In the genomic region with DNA sequence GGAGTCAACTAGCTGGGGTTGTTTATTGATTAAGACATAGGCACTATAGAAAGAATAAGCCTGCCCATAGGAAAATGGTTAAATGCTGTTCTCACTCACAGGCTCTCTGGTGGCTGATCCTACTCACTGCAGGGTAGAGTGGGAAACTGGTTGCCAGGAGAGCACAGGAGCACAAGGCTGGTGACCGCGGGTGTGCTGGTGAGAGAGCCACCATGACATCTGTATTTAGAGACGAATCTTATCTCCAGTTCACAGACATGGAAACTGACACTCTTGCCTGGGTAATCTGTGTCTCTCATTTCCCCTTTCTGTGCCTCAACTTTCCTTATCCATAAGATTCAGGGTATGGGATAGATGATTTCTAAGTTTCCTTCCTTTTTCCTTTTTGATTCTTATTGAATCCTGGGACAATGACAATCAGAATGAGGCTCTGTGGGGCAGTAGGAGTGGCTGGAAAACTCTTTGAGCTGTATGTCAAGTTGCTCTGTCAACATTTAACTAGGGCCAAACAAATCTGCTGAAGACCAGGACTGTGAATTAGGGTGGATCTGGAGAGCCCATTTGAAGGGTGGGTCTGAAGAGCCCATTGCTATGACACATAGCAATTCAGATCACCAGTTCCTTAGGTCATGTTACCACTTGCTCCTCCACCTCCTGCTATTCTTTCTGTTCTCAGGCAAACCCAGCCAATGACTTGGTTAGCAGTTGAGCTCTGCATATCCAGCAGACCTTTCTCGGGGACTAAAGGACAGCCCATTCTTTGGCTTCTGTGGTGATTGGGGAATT, we compare ENCODE assay signal across 11 cellular contexts.
DNase-seq lines count a peak whose midpoint lies in the region; ATAC-seq and TF ChIP-seq lines count a peak whose summit lies in the region.
"Had no signal": no experiment of that assay in that cellular context is flagged by ENCODE, and none has a peak within 500 bp of the region (broad histone marks: within the 10 kb centered on the region; RNA-seq: fewer than 3 reads in every experiment).

No MANE protein-coding gene starts in this region.

- 0 out of 2 replicates have a peak overlapping the region, but pooled peaks have one; percentile 1 for H3K18ac ChIP-seq in IMR-90 (ENCODE audit: low read depth, low read length)

- H3K27ac ChIP-seq in IMR-90 (ENCODE audit: insufficient read depth, low read length) (no peak overlapping the region), WERI-Rb-1 (no peak overlapping the region)
- H3K27ac ChIP-seq: KMS-11 had no signal

- peaks cover 4% of the 10 kb centered on the region for H3K4me1 ChIP-seq in IMR-90 (ENCODE audit: control insufficient read depth, insufficient read depth, low read length)

- BruUV-seq in Calu3 (replicated peaks; lab: Mats Ljungman, UMichigan): no TSS peak
- BruUV-seq in IMR-90 (replicated peaks; lab: Mats Ljungman, UMichigan): no TSS peak

- H2BK120ac ChIP-seq in IMR-90 (ENCODE audit: low read depth, low read length): no peak overlapping the region

- H2BK5ac ChIP-seq in IMR-90 (ENCODE audit: low read depth, low read length, poor library complexity, severe bottlenecking): no peak overlapping the region

- no peak overlapping the region for H2AK9ac ChIP-seq in IMR-90 (replicated peaks; ENCODE audit: low read depth, low read length, poor library complexity)

- H3K27me3 Mint-ChIP-seq in Calu3 (ENCODE audit: unreplicated experiment): no peaks in the 10 kb centered on the region
- no peaks in the 10 kb centered on the region for H3K27me3 Mint-ChIP-seq in activated naive CD4-positive, alpha-beta T cell treated with anti-CD3 and anti-CD28 coated beads for 36 hours (ENCODE audit: low read depth)
- H3K27me3 Mint-ChIP-seq in stimulated activated memory B cell treated with anti-CD40 and anti-IgM and Interleukin-4, amounts not matched to agents 10 μg/mL and 1 μg/mL and 100 μg/mL, for 72 hours: no peaks in the 10 kb centered on the region

- H4K5ac ChIP-seq in IMR-90 (ENCODE audit: low read depth, low read length): no peak overlapping the region; the same call in 1 of the 2 replicates

- dilution Hi-C loops in IMR-90 (cut with HindIII; ENCODE audit: low sequenced_read_pairs, unreplicated experiment): no loop called here

- no peaks in the 10 kb centered on the region for H3K36me3 ChIP-seq in IMR-90 (ENCODE audit: control insufficient read depth, insufficient read depth, low read length)
- no peaks in the 10 kb centered on the region for H3K36me3 ChIP-seq in WERI-Rb-1
- H3K36me3 ChIP-seq: upper lobe of left lung had no signal

- H2AK5ac ChIP-seq in IMR-90 (ENCODE audit: low read depth, low read length): 0 out of 2 replicates have a peak overlapping the region, but pooled peaks have one; percentile 10

- TF ChIP-seq CTCF in Calu3 (IDR thresholded peaks at IDR 0.05; ENCODE audit: unreplicated experiment): no peak
- TF ChIP-seq CTCF in IMR-90 (conservative IDR thresholded peaks at IDR 0.05; ENCODE audit: low read depth, low read length): 0 out of 2 replicates have a peak, but pooled peaks have one; percentile 3
- peak; percentile 61 for TF ChIP-seq CTCF in WERI-Rb-1 (IDR thresholded peaks at IDR 0.05; ENCODE audit: low read depth, low read length)

- H3K36me3 Mint-ChIP-seq in Calu3 (ENCODE audit: insufficient read depth, unreplicated experiment): peaks cover 7% of the 10 kb centered on the region
- H3K36me3 Mint-ChIP-seq in activated naive CD4-positive, alpha-beta T cell treated with anti-CD3 and anti-CD28 coated beads for 36 hours (ENCODE audit: low read depth): no peaks in the 10 kb centered on the region
- H3K36me3 Mint-ChIP-seq in stimulated activated memory B cell treated with anti-CD40 and anti-IgM and Interleukin-4, amounts not matched to agents 10 μg/mL and 1 μg/mL and 100 μg/mL, for 72 hours: no peaks in the 10 kb centered on the region

- no peaks in the 10 kb centered on the region for H3K9me1 ChIP-seq in IMR-90 (ENCODE audit: insufficient read depth, low read length)

- 93% methylated on average over 2 of the region's 4 CpGs; no CpG with 5 or more reads in 1 of the 2 experiments for WGBS in IMR-90 (ENCODE audit: extremely low coverage in 2 of 2, insufficient read length in 1 of 2), 2 experiments

- no peak overlapping the region for H3K23ac ChIP-seq in IMR-90 (ENCODE audit: low read depth, low read length)

- H3K27ac Mint-ChIP-seq in Calu3 (ENCODE audit: unreplicated experiment): no peak overlapping the region
- no peak overlapping the region for H3K27ac Mint-ChIP-seq in activated naive CD4-positive, alpha-beta T cell treated with anti-CD3 and anti-CD28 coated beads for 36 hours
- H3K27ac Mint-ChIP-seq in stimulated activated memory B cell treated with anti-CD40 and anti-IgM and Interleukin-4, amounts not matched to agents 10 μg/mL and 1 μg/mL and 100 μg/mL, for 72 hours: no peak overlapping the region

- in situ Hi-C loops in IMR-90 (cut with MboI; ENCODE audit: low sequenced_read_pairs): no loop called here

- H3K9me3 Mint-ChIP-seq in Calu3 (ENCODE audit: low read depth, unreplicated experiment): no peaks in the 10 kb centered on the region
- no peaks in the 10 kb centered on the region for H3K9me3 Mint-ChIP-seq in activated naive CD4-positive, alpha-beta T cell treated with anti-CD3 and anti-CD28 coated beads for 36 hours
- peaks cover 3% of the 10 kb centered on the region for H3K9me3 Mint-ChIP-seq in stimulated activated memory B cell treated with anti-CD40 and anti-IgM and Interleukin-4, amounts not matched to agents 10 μg/mL and 1 μg/mL and 100 μg/mL, for 72 hours

- ATAC-seq in IMR-90 (ENCODE audit: low read depth) (no peak), HG03039 (IDR thresholded peaks at IDR 0.05; ENCODE audit: unreplicated experiment) (no peak), HG03095 (IDR thresholded peaks at IDR 0.05; ENCODE audit: unreplicated experiment) (no peak)
- no peak for ATAC-seq in stimulated activated memory B cell treated with anti-CD40 and anti-IgM and Interleukin-4, amounts not matched to agents 10 μg/mL and 1 μg/mL and 100 μg/mL, for 72 hours

- POLR2A ChIA-PET in IMR-90 (lab: Charles Lee; ENCODE audit: unreplicated experiment): no interaction called here

- no peak overlapping the region for H3K9ac ChIP-seq in IMR-90 (ENCODE audit: low read depth, low read length)
- H3K9ac ChIP-seq: KMS-11 had no signal

- H3K4me2 ChIP-seq in IMR-90 (ENCODE audit: low read depth, low read length): no peak overlapping the region
- H3K4me2 ChIP-seq: KMS-11 had no signal

- H3K4me3 Mint-ChIP-seq in Calu3 (ENCODE audit: low read depth, unreplicated experiment): no peak overlapping the region
- no peak overlapping the region for H3K4me3 Mint-ChIP-seq in activated naive CD4-positive, alpha-beta T cell treated with anti-CD3 and anti-CD28 coated beads for 36 hours
- no peak overlapping the region for H3K4me3 Mint-ChIP-seq in stimulated activated memory B cell treated with anti-CD40 and anti-IgM and Interleukin-4, amounts not matched to agents 10 μg/mL and 1 μg/mL and 100 μg/mL, for 72 hours

- no peak overlapping the region for H3K4me3 ChIP-seq in IMR-90 (ENCODE audit: insufficient read depth, low read depth, low read length)
- no peak overlapping the region for H3K4me3 ChIP-seq in WERI-Rb-1 (ENCODE audit: low read depth, low read length)
- H3K4me3 ChIP-seq: skin epidermis, upper lobe of left lung had no signal

- H3K9me3 ChIP-seq in IMR-90 (ENCODE audit: control insufficient read depth, insufficient read depth, low read length) (peaks cover 3% of the 10 kb centered on the region; the same call in 1 of the 2 replicates), WERI-Rb-1 (ENCODE audit: severe bottlenecking) (peaks cover 2% of the 10 kb centered on the region)
- H3K9me3 ChIP-seq: upper lobe of left lung had no signal

- no peak overlapping the region for H3K56ac ChIP-seq in IMR-90 (ENCODE audit: extremely low read depth, insufficient read depth, low read length)

- intact Hi-C loops in Calu3 (cut with micrococcal nuclease; ENCODE audit: unreplicated experiment): no loop called here
- intact Hi-C loops in IMR-90 (cut with micrococcal nuclease): no loop called here
- intact Hi-C loops in activated naive CD4-positive, alpha-beta T cell treated with anti-CD3 and anti-CD28 coated beads for 36 hours (cut with micrococcal nuclease): no loop called here

- H4K91ac ChIP-seq in IMR-90 (ENCODE audit: insufficient read depth, low read depth, low read length): no peak overlapping the region; the same call in 1 of the 2 replicates

- no peak overlapping the region; the same call in 1 of the 2 replicates for H3K4ac ChIP-seq in IMR-90 (ENCODE audit: low read depth, low read length)

- no peaks in the 10 kb centered on the region for H3K79me1 ChIP-seq in IMR-90 (ENCODE audit: low read depth in 1 of 2, low read length in 2 of 2)

- H3K27me3 ChIP-seq in IMR-90 (ENCODE audit: control insufficient read depth, insufficient read depth, low read length): no peaks in the 10 kb centered on the region
- H3K27me3 ChIP-seq in WERI-Rb-1 (ENCODE audit: insufficient read depth, low read depth, severe bottlenecking): no peaks in the 10 kb centered on the region
- H3K27me3 ChIP-seq: upper lobe of left lung had no signal

- peaks cover 22% of the 10 kb centered on the region for H3K4me1 Mint-ChIP-seq in Calu3 (ENCODE audit: low read depth, unreplicated experiment)
- peaks cover 5% of the 10 kb centered on the region for H3K4me1 Mint-ChIP-seq in activated naive CD4-positive, alpha-beta T cell treated with anti-CD3 and anti-CD28 coated beads for 36 hours (ENCODE audit: low read depth)
- no peaks in the 10 kb centered on the region for H3K4me1 Mint-ChIP-seq in stimulated activated memory B cell treated with anti-CD40 and anti-IgM and Interleukin-4, amounts not matched to agents 10 μg/mL and 1 μg/mL and 100 μg/mL, for 72 hours

- CTCF ChIA-PET in Calu3 (lab: Charles Lee): no interaction called here
- CTCF ChIA-PET in IMR-90 (lab: Yijun Ruan, JAX): no interaction called here
- CTCF ChIA-PET in activated naive CD4-positive, alpha-beta T cell treated with anti-CD3 and anti-CD28 coated beads for 36 hours (lab: Charles Lee): no interaction called here

- no peaks in the 10 kb centered on the region for H4K20me1 ChIP-seq in IMR-90 (ENCODE audit: insufficient read depth, low read length)

- DNase-seq in Calu3: peak; percentile 39
- no peak for DNase-seq in IMR-90
- peak; percentile 35 for DNase-seq in WERI-Rb-1
- peak; percentile 35 for DNase-seq in kidney tubule cell (ENCODE audit: low spot score)
- DNase-seq in activated naive CD4-positive, alpha-beta T cell treated with anti-CD3 and anti-CD28 coated beads for 36 hours: no peak

- TF ChIP-seq RAD21 in IMR-90 (IDR thresholded peaks at IDR 0.05; ENCODE audit: low read length): no peak

- H2BK15ac ChIP-seq in IMR-90 (ENCODE audit: low read depth, low read length): peak overlapping the region; percentile 38; the same call in 1 of the 3 replicates

- no peak overlapping the region for H4K8ac ChIP-seq in IMR-90 (ENCODE audit: low read depth in 2 of 2, low read length in 2 of 2)

- no peak overlapping the region for H2BK20ac ChIP-seq in IMR-90 (ENCODE audit: low read depth, low read length)

- no peak overlapping the region for H3K14ac ChIP-seq in IMR-90 (replicated peaks; ENCODE audit: low read depth, low read length)

- no peak for TF ChIP-seq POLR2A in IMR-90 (IDR thresholded peaks at IDR 0.05; ENCODE audit: low read depth, low read length)

- no peak overlapping the region for H2AFZ ChIP-seq in IMR-90 (replicated peaks; ENCODE audit: low read length, poor library complexity)

TF ChIP-seq in IMR-90, 13 proteins besides CTCF, POLR2A, EP300 and RAD21 (continues in another document):
- no peak for TF ChIP-seq NFE2L2 (IDR thresholded peaks at IDR 0.05; ENCODE audit: low read depth, low read length)
- no peak for TF ChIP-seq CHD1 (IDR thresholded peaks at IDR 0.05; ENCODE audit: low read depth, low read length)

Comparison
In these comparisons a context has a peak if more than half of its experiments do, and no peak if none do; other contexts are left out.
1. DNase-seq: peak in Calu3 (single experiment), WERI-Rb-1 (single experiment) and kidney tubule cell (single experiment); none in IMR-90 (single experiment) and activated naive CD4-positive, alpha-beta T cell treated with anti-CD3 and anti-CD28 coated beads for 36 hours (single experiment).